In genomic region chr18:79900610-79901570, GRCh38 we compare ENCODE assay signal across 17 cellular contexts. TPM values are rescaled to one million over a fixed set of nuclear protein-coding genes. Genes with fewer than 3 reads are reported as not detected.
DNase-seq lines count a peak whose midpoint lies in the region; ATAC-seq, FAIRE-seq and TF ChIP-seq lines count a peak whose summit lies in the region.
"Had no signal": no experiment of that assay in that cellular context is flagged by ENCODE, and none has a peak within 500 bp of the region (broad histone marks: within the 10 kb centered on the region; RNA-seq: fewer than 3 reads in every experiment).

No MANE protein-coding gene starts in this region.

- no peak for TF ChIP-seq CTCF in liver (IDR thresholded peaks at IDR 0.05; ENCODE audit: low read depth, low read length, missing input control)
- TF ChIP-seq CTCF in spleen (IDR thresholded peaks at IDR 0.05 in 8 of 11, conservative IDR thresholded peaks at IDR 0.05 in 3 of 11) = no peak
- TF ChIP-seq CTCF in activated CD8-positive, alpha-beta T cell treated with anti-CD3 and anti-CD28 coated beads for 36 hours (IDR thresholded peaks at IDR 0.05) = no peak

- peaks cover 8% of the 10 kb centered on the region for H3K36me3 Mint-ChIP-seq in activated CD8-positive, alpha-beta T cell treated with anti-CD3 and anti-CD28 coated beads for 36 hours (ENCODE audit: low read depth)

- TF ChIP-seq RAD21 in liver (IDR thresholded peaks at IDR 0.05) = no peak

- WGBS in liver = 92% methylated on average over 28 of the region's 28 CpGs
- 93 to 96% (median 95%) methylated on average over 20 to 28 of the region's 28 CpGs for WGBS in spleen, 5 donors

- no peak for FAIRE-seq in GM12891 (lab: Jason Lieb, UNC)

- H3K9me3 ChIP-seq in liver (ENCODE audit: control insufficient read depth in 4 of 4, low read length in 3 of 4) (peaks cover 3 to 22% (median 16%) of the 10 kb centered on the region in 4 donors), spleen (peaks cover 3 to 85% (median 44%) of the 10 kb centered on the region in 8 donors)
- H3K9me3 ChIP-seq: ovary had no signal

- H3K4me1 ChIP-seq in liver (ENCODE audit: control insufficient read depth in 4 of 4, insufficient read depth in 4 of 4, low read length in 3 of 4) (peaks cover 0 to 3% (median 0%) of the 10 kb centered on the region in 4 donors), spleen (peaks cover 0 to 2% (median 0%) of the 10 kb centered on the region in 6 donors)

- H3K27me3 ChIP-seq in liver (ENCODE audit: control insufficient read depth in 4 of 4, insufficient read depth in 4 of 4, low read length in 3 of 4) (no peaks in the 10 kb centered on the region), spleen (replicated peaks in 1 of 7) (no peaks in the 10 kb centered on the region)
- H3K27me3 ChIP-seq: ovary had no signal

- H3K9ac ChIP-seq in liver (ENCODE audit: low read depth in 1 of 2, low read length in 2 of 2) = no peak overlapping the region
- H3K9ac ChIP-seq: KMS-11 had no signal

- peaks cover 7 to 15% (median 9%) of the 10 kb centered on the region in 4 donors for H3K36me3 ChIP-seq in liver (ENCODE audit: control insufficient read depth in 4 of 4, insufficient read depth in 3 of 4, low read depth in 1 of 4, low read length in 3 of 4)
- peaks cover 0 to 61% (median 23%) of the 10 kb centered on the region in 6 donors for H3K36me3 ChIP-seq in spleen
- H3K36me3 ChIP-seq: ovary had no signal

- TF ChIP-seq POLR2A in GM12891 (IDR thresholded peaks at IDR 0.05; ENCODE audit: low read depth, low read length) (no peak), spleen (IDR thresholded peaks at IDR 0.05) (no peak)

- DNase-seq in GM12891 (ENCODE audit: insufficient read length, low spot score) = peak; percentile 12
- DNase-seq in activated CD8-positive, alpha-beta memory T cell treated with anti-CD3 and anti-CD28 coated beads, Interleukin-2, amount 50 U/mL, for 48 hours = peak; percentile 41
- DNase-seq in spleen = peak; percentile 61
- no peak for DNase-seq in activated CD8-positive, alpha-beta T cell treated with anti-CD3 and anti-CD28 coated beads for 36 hours
- no peak for DNase-seq in NCI-H2107 (lab: John Stamatoyannopoulos, UW)
- DNase-seq: activated CD4-positive, alpha-beta T cell treated with anti-CD3 and anti-CD28 coated beads, Interleukin-2, amount 10 ng/mL, durations not matched to agents 24 days and 14 days; activated naive CD4-positive, alpha-beta T cell treated with anti-CD3 and anti-CD28 coated beads, Interleukin-2, amount 10 ng/mL, durations not matched to agents 7 days and 5 days; anterior cingulate cortex; central memory CD4-positive, alpha-beta T cell; NCI-H2029; stimulated activated CD4-positive, alpha-beta T cell treated with anti-CD3 and anti-CD28 coated beads, Interleukin-2, amount 100 ng/mL, for 48 hours had no signal

- peaks cover 5% of the 10 kb centered on the region for H3K4me1 Mint-ChIP-seq in activated CD8-positive, alpha-beta T cell treated with anti-CD3 and anti-CD28 coated beads for 36 hours (ENCODE audit: low read depth)
- H3K4me1 Mint-ChIP-seq: GM23338 had no signal

- intact Hi-C loops in spleen (cut with DNase I; ENCODE audit: low total_unique reads) = no loop called here
- intact Hi-C loops in activated CD8-positive, alpha-beta T cell treated with anti-CD3 and anti-CD28 coated beads for 36 hours (cut with micrococcal nuclease) = no loop called here

- ATAC-seq in GM18907 (IDR thresholded peaks at IDR 0.05; ENCODE audit: unreplicated experiment) = no peak
- ATAC-seq in activated CD8-positive, alpha-beta T cell treated with anti-CD3 and anti-CD28 coated beads for 36 hours = no peak
- ATAC-seq: GM23338 had no signal

- H3K27ac ChIP-seq in liver (ENCODE audit: low read depth in 1 of 2, low read length in 2 of 2) (no peak overlapping the region), spleen (no peak overlapping the region)
- H3K27ac ChIP-seq: KMS-11, ovary, skin epidermis had no signal

- POLR2A ChIA-PET in activated CD8-positive, alpha-beta T cell treated with anti-CD3 and anti-CD28 coated beads for 36 hours (lab: Charles Lee) = no interaction called here

- H3K27ac Mint-ChIP-seq in activated CD8-positive, alpha-beta T cell treated with anti-CD3 and anti-CD28 coated beads for 36 hours = no peak overlapping the region
- H3K27ac Mint-ChIP-seq: activated CD4-positive, alpha-beta T cell treated with anti-CD3 and anti-CD28 coated beads, Interleukin-2, amount 10 ng/mL, durations not matched to agents 24 days and 14 days; activated naive CD4-positive, alpha-beta T cell treated with anti-CD3 and anti-CD28 coated beads, Interleukin-2, amount 10 ng/mL, durations not matched to agents 7 days and 5 days; GM23338 had no signal

- CTCF ChIA-PET in activated CD8-positive, alpha-beta T cell treated with anti-CD3 and anti-CD28 coated beads for 36 hours (lab: Charles Lee) = no interaction called here

- peaks cover 15% of the 10 kb centered on the region for H3K9me3 Mint-ChIP-seq in activated CD8-positive, alpha-beta T cell treated with anti-CD3 and anti-CD28 coated beads for 36 hours

- H3K27me3 Mint-ChIP-seq in activated CD8-positive, alpha-beta T cell treated with anti-CD3 and anti-CD28 coated beads for 36 hours = no peaks in the 10 kb centered on the region
- H3K27me3 Mint-ChIP-seq: activated CD4-positive, alpha-beta T cell treated with anti-CD3 and anti-CD28 coated beads, Interleukin-2, amount 10 ng/mL, durations not matched to agents 24 days and 14 days had no signal

- H3K4me3 Mint-ChIP-seq in activated CD8-positive, alpha-beta T cell treated with anti-CD3 and anti-CD28 coated beads for 36 hours = no peak overlapping the region
- H3K4me3 Mint-ChIP-seq: activated CD4-positive, alpha-beta T cell treated with anti-CD3 and anti-CD28 coated beads, Interleukin-2, amount 10 ng/mL, durations not matched to agents 24 days and 14 days; activated naive CD4-positive, alpha-beta T cell treated with anti-CD3 and anti-CD28 coated beads, Interleukin-2, amount 10 ng/mL, durations not matched to agents 7 days and 5 days; GM23338 had no signal

- H3K4me3 ChIP-seq in liver (ENCODE audit: low read depth in 1 of 3, low read length in 3 of 3) = no peak overlapping the region
- H3K4me3 ChIP-seq in spleen = no peak overlapping the region
- H3K4me3 ChIP-seq: GM23338, ovary, skin epidermis had no signal

TF ChIP-seq in GM12891, 5 proteins besides CTCF, POLR2A, EP300 and RAD21:
- TF ChIP-seq POU2F2 (IDR thresholded peaks at IDR 0.05; ENCODE audit: low read depth, low read length) (no peak), PAX5 (IDR thresholded peaks at IDR 0.05; ENCODE audit: insufficient read depth, low read length, severe bottlenecking) (no peak), TAF1 (IDR thresholded peaks at IDR 0.05; ENCODE audit: low read depth, low read length) (no peak), SPI1 (IDR thresholded peaks at IDR 0.05; ENCODE audit: low read depth, low read length) (no peak), POLR2AphosphoS5 (IDR thresholded peaks at IDR 0.05; ENCODE audit: low read depth, low read length) (no peak)

TF ChIP-seq in liver, 16 proteins besides CTCF, POLR2A, EP300 and RAD21:
- no peak for TF ChIP-seq YY1 (IDR thresholded peaks at IDR 0.05)
- TF ChIP-seq ZBTB33 (IDR thresholded peaks at IDR 0.05) = no peak
- peak; percentile 81 for TF ChIP-seq NR2F2 (IDR thresholded peaks at IDR 0.05)
- no peak for TF ChIP-seq RXRA (IDR thresholded peaks at IDR 0.05)
- no peak for TF ChIP-seq REST (IDR thresholded peaks at IDR 0.05)
TF ChIP-seq in liver: peak in this region for 1.

RNA-seq across cellular contexts. Expression of gene SLC66A2, which starts 50.6 kb away (rescaled TPM):
- 25.6 TPM for polyA plus RNA-seq in GM12891 (2012; ENCODE audit: low read depth, missing spikeins)
- total RNA-seq in liver (10 to 100 TPM; 47.8 to 86.4 TPM), spleen (10 to 100 TPM; 40.9 to 61.9 (median 51.1) TPM)
- polyA plus RNA-seq in liver (100 to 1,000 TPM in 1 of 2 donors, 10 to 100 TPM in 1; 49.3 to 107 TPM), spleen (10 to 100 TPM; 28.7 to 53.9 (median 33.4) TPM)
- 10 to 100 TPM; 28.2 to 29.7 TPM for total RNA-seq in activated CD8-positive, alpha-beta T cell treated with anti-CD3 and anti-CD28 coated beads for 36 hours

Comparison
In these comparisons a context has a peak if more than half of its experiments do, and no peak if none do; other contexts are left out.
1. DNase-seq: peak in GM12891 (single experiment), activated CD8-positive, alpha-beta memory T cell treated with anti-CD3 and anti-CD28 coated beads, Interleukin-2, amount 50 U/mL, for 48 hours (single experiment) and spleen (single experiment); none in activated CD8-positive, alpha-beta T cell treated with anti-CD3 and anti-CD28 coated beads for 36 hours (single experiment) and NCI-H2107 (single experiment).